Comparison of ENCODE assay signal across 8 cellular contexts in the genomic region with DNA sequence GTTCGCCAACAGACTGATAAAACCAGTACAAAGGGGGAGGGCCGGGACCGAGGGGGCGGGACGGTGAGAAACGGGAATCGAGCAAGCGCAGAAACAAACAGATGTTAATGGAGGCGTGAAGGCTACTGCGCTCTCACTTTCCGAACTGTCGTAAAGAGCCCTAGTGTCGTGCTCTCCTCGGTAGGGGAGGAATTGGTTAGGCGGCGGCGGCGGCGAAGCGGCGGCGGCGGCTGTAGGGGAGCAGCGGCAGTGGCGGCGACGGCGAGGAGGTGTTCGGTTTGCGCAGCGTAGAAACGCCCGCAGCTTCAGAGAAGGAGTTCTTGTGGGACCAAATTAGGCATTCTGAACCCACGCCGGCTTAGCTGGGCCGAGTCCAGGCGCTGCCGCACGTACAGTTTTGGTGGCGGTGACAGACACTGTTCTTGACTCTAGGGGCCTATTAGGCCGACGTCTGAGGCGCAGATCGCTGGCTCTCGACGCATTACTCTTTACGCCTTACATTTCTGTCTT. TPM values are rescaled to one million over a fixed set of nuclear protein-coding genes. Genes with fewer than 3 reads are reported as not detected.
DNase-seq lines count a peak whose midpoint lies in the region; ATAC-seq, FAIRE-seq and TF ChIP-seq lines count a peak whose summit lies in the region.

TSS of gene RNF111 (plus strand) at position 163 of the 510 bp plus-strand sequence. CDS start 43,160 bp downstream, outside the sequence.

- peak; percentile 89 for DNase-seq in GM10266 (ENCODE audit: extremely low spot score)
- peak; percentile 89 to 98 (median 96) for DNase-seq in NCI-H1417 (lab: John Stamatoyannopoulos, UW)
- peak; percentile 93 to 98 for DNase-seq in SW 1271 (lab: John Stamatoyannopoulos, UW)
- DNase-seq in activated naive CD8-positive, alpha-beta T cell treated with anti-CD3 and anti-CD28 coated beads, Interleukin-2, amount 50 U/mL, for 16 hours (ENCODE audit: low read depth, low spot score), result peak; percentile 79
- DNase-seq in Right ventricle myocardium superior, result peak; percentile 93
- peak; percentile 82 to 93 (median 88) for DNase-seq in pancreas
- DNase-seq in tibial artery, result peak; percentile 94

- peak; percentile 80 for FAIRE-seq in pancreas (lab: Jason Lieb, UNC)

- H3K4me3 ChIP-seq in pancreas, result peak within 1 kb of the TSS; percentile 67 to 92 (median 84)
- peak within 1 kb of the TSS; percentile 72 to 92 for H3K4me3 ChIP-seq in tibial artery

- peak within 1 kb of the TSS; percentile 86 to 92 (median 90) for H3K27ac ChIP-seq in pancreas
- H3K27ac ChIP-seq in tibial artery, result peak within 1 kb of the TSS; percentile 88 to 93

- H3K36me3 ChIP-seq in pancreas (no peaks in the 10 kb centered on the region), tibial artery (peaks cover 0 to 8% (median 4%) of the 10 kb centered on the region in 3 donors)

- TF ChIP-seq CTCF in GM10266 (IDR thresholded peaks at IDR 0.05; ENCODE audit: control insufficient read depth, insufficient read depth, low read depth, missing control alignments) (no peak), pancreas (IDR thresholded peaks at IDR 0.05) (no peak), tibial artery (IDR thresholded peaks at IDR 0.05) (no peak)

- 0% methylated on average over 47 of the region's 47 CpGs for WGBS in pancreas, 2 donors

- no peaks in the 10 kb centered on the region for H3K27me3 ChIP-seq in pancreas
- no peaks in the 10 kb centered on the region for H3K27me3 ChIP-seq in tibial artery

- intact Hi-C loops in Right ventricle myocardium superior (cut with DNase I), result no loop called here
- intact Hi-C loops in pancreas (cut with DNase I), result no loop called here
- intact Hi-C loops in tibial artery (cut with DNase I; ENCODE audit: low total_unique reads), result no loop called here

- peaks cover 5 to 18% (median 7%) of the 10 kb centered on the region in 3 donors for H3K4me1 ChIP-seq in pancreas
- H3K4me1 ChIP-seq in tibial artery, result peaks cover 0 to 26% (median 11%) of the 10 kb centered on the region in 4 donors

- ATAC-seq in HG02642 (IDR thresholded peaks at IDR 0.05; ENCODE audit: poor library complexity, unreplicated experiment) (peak; percentile 85), Right ventricle myocardium superior (ENCODE audit: poor library complexity) (peak; percentile 99), pancreas (peak; percentile 94 to 97 (median 97))

- H3K9me3 ChIP-seq in pancreas (no peaks in the 10 kb centered on the region), tibial artery (no peaks in the 10 kb centered on the region)

RNA-seq across cellular contexts. Expression of gene RNF111, which starts in this region (rescaled TPM):
- 18.3 TPM for total RNA-seq in Right ventricle myocardium superior
- total RNA-seq in pancreas, result 10 to 100 TPM; 10.3 to 25.8 (median 13.2) TPM
- polyA plus RNA-seq in pancreas, result 1 to 10 TPM; 4.6 to 9.7 TPM

Comparison
In these comparisons a context has a peak if more than half of its experiments do, and no peak if none do; other contexts are left out.
1. Peak in every context shown above with its lines: DNase-seq, ATAC-seq, H3K4me3 ChIP-seq and H3K27ac ChIP-seq.